Comparison of ENCODE assay signal across 8 cellular contexts in genomic region chr10:86439544-86439943, GRCh38.
DNase-seq lines count a peak whose midpoint lies in the region; ATAC-seq and TF ChIP-seq lines count a peak whose summit lies in the region.

No MANE protein-coding gene starts in this region.

- H3K36me3 ChIP-seq in MG63 (peaks cover 90% of the 10 kb centered on the region), OCI-LY7 (ENCODE audit: insufficient read depth, low read length) (peaks cover 98% of the 10 kb centered on the region)

- POLR2A ChIA-PET in OCI-LY7 (lab: Charles Lee) = interaction anchor here (0.6 to 1.2 kb wide), 2 partner anchors 9 to 26 kb away, joined by 3 read pairs; no protein-coding TSS in a partner anchor

- peak overlapping the region in 39 of 59 donors; percentile 0 to 63 (median 30) for H3K27ac ChIP-seq in dorsolateral prefrontal cortex
- H3K27ac ChIP-seq in OCI-LY7 (ENCODE audit: low read depth, low read length, poor library complexity, severe bottlenecking) = no peak overlapping the region

- H3K27me3 ChIP-seq in MG63 (no peaks in the 10 kb centered on the region), dorsolateral prefrontal cortex (no peaks in the 10 kb centered on the region)

- intact Hi-C loops in CD14-positive monocyte (cut with micrococcal nuclease) = no loop called here
- intact Hi-C loops in dorsolateral prefrontal cortex (cut with DNase I) = no loop called here
- intact Hi-C loops in OCI-LY7 (cut with micrococcal nuclease; ENCODE audit: unreplicated experiment) = no loop called here

- H3K4me3 ChIP-seq in MG63 (no peak overlapping the region), dorsolateral prefrontal cortex (no peak overlapping the region), OCI-LY7 (ENCODE audit: low read depth, low read length, poor library complexity, severe bottlenecking) (no peak overlapping the region)

- H3K79me2 ChIP-seq in OCI-LY7 (ENCODE audit: insufficient read depth, low read depth, low read length) = no peaks in the 10 kb centered on the region

- no peak overlapping the region for H2AFZ ChIP-seq in OCI-LY7 (ENCODE audit: low read length)

- peaks cover 76 to 87% of the 10 kb centered on the region in 2 donors for H3K36me3 Mint-ChIP-seq in CD14-positive monocyte

- H3K27ac Mint-ChIP-seq in CD14-positive monocyte = peak overlapping the region; percentile 94 to 98 (median 96)

- no peaks in the 10 kb centered on the region for H3K9me3 Mint-ChIP-seq in CD14-positive monocyte

- H3K4me3 Mint-ChIP-seq in CD14-positive monocyte = peak overlapping the region; percentile 40 to 49

- no peaks in the 10 kb centered on the region for H3K9me3 ChIP-seq in MG63
- no peaks in the 10 kb centered on the region for H3K9me3 ChIP-seq in OCI-LY7 (ENCODE audit: low read length)

- BruUV-seq in OCI-LY7 (replicated peaks; lab: Mats Ljungman, UMichigan) = no TSS peak

- peaks cover 33% of the 10 kb centered on the region for H3K4me1 Mint-ChIP-seq in CD14-positive monocyte

- peak; percentile 95 for DNase-seq in CD14-positive monocyte (ENCODE audit: low spot score)
- DNase-seq in MG63 = peak; percentile 43
- peak in 6 of 10 donors; percentile 9 to 56 (median 43) for DNase-seq in dorsolateral prefrontal cortex
- DNase-seq in omental fat pad (ENCODE audit: low spot score) = peak; percentile 85
- no peak for DNase-seq in OCI-LY7 (ENCODE audit: low spot score)
- DNase-seq in NCI-H1105 treated with DMSO at 0.1 percent for 48 hours (lab: John Stamatoyannopoulos, UW) = no peak
- DNase-seq in COLO668 (lab: John Stamatoyannopoulos, UW; ENCODE audit: unreplicated experiment) = no peak

- ATAC-seq in omental fat pad (ENCODE audit: low FRiP score) (peak; percentile 65), GM19023 (IDR thresholded peaks at IDR 0.05; ENCODE audit: unreplicated experiment) (no peak)

- H3K27me3 Mint-ChIP-seq in CD14-positive monocyte (ENCODE audit: low read depth in 3 of 3) = no peaks in the 10 kb centered on the region

- H3K4me2 ChIP-seq in OCI-LY7 (ENCODE audit: low read length) = no peak overlapping the region

- H4K20me1 ChIP-seq in OCI-LY7 (ENCODE audit: insufficient read depth, low read length) = no peaks in the 10 kb centered on the region

- no peaks in the 10 kb centered on the region for H3K9me2 ChIP-seq in OCI-LY7 (ENCODE audit: insufficient read depth, low read length)

- TF ChIP-seq CTCF in CD14-positive monocyte (IDR thresholded peaks at IDR 0.05) (peak; percentile 23), dorsolateral prefrontal cortex (IDR thresholded peaks at IDR 0.05 in 54 of 56, conservative IDR thresholded peaks at IDR 0.05 in 2 of 56; ENCODE audit: low read depth in 1 of 56, partially characterized antibody in 56 of 56) (no peak), omental fat pad (IDR thresholded peaks at IDR 0.05) (no peak), OCI-LY7 (conservative IDR thresholded peaks at IDR 0.05; ENCODE audit: low read length) (no peak)

- CTCF ChIA-PET in OCI-LY7 (lab: Charles Lee; ENCODE audit: unreplicated experiment) = no interaction called here

- H3K4me1 ChIP-seq in OCI-LY7 (ENCODE audit: insufficient read depth, low read length, poor library complexity, severe bottlenecking) = peaks cover 27% of the 10 kb centered on the region

Comparison
In these comparisons a context has a peak if more than half of its experiments do, and no peak if none do; other contexts are left out.
1. DNase-seq: peak in CD14-positive monocyte (single experiment), MG63 (single experiment), dorsolateral prefrontal cortex (6 of 10) and omental fat pad (single experiment); none in OCI-LY7 (single experiment), NCI-H1105 treated with DMSO at 0.1 percent for 48 hours (single experiment) and COLO668 (single experiment).